Comparison of ENCODE assay signal across 9 cellular contexts in the genomic region with DNA sequence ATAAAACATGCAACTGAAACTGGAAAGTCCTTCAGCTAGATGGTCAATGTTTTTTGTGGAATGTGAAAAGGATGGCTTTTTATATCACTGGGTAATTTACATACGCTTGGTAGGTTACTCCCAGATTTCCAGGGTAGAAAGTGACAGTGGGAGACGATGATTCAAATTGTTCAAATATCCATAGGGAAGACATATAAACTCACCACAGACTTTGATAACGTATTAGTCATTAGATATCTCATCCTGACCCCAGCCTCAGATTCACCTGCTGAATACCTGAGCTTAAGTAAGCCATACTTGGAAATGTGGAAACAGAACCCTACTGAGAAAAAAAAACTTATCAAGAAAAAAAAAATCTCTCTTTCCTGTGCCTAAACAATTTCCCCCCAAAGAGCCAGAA.
"Had no signal": no experiment of that assay in that cellular context is flagged by ENCODE, and none has a peak within 500 bp of the region (broad histone marks: within the 10 kb centered on the region; RNA-seq: fewer than 3 reads in every experiment).

No MANE protein-coding gene starts in this region.

- DNase-seq: activated CD4-positive, CD25-positive, alpha-beta regulatory T cell; activated CD8-positive, alpha-beta memory T cell treated with anti-CD3 and anti-CD28 coated beads for 24 hours; aorta; right cardiac atrium; T-helper 17 cell had no signal

- H3K4me3 ChIP-seq: cardiac muscle cell, tibial nerve had no signal

- H3K27ac ChIP-seq: cardiac muscle cell, tibial nerve had no signal

- H3K36me3 ChIP-seq: cardiac muscle cell, tibial nerve had no signal

- H3K4me1 ChIP-seq: tibial nerve had no signal

- H3K4me3 Mint-ChIP-seq: activated CD4-positive, alpha-beta T cell treated with anti-CD3 and anti-CD28 coated beads, Interleukin-2, amount 10 ng/mL, durations not matched to agents 7 days and 5 days; stimulated activated effector memory CD8-positive, alpha-beta T cell treated with anti-CD3 and anti-CD28 coated beads, Interleukin-12 subunit alpha, Interleukin-12 subunit beta, amount 100 ng/mL, for 72 hours; T-helper 17 cell had no signal

- H3K9me3 Mint-ChIP-seq: activated CD4-positive, alpha-beta T cell treated with anti-CD3 and anti-CD28 coated beads, Interleukin-2, amount 10 ng/mL, durations not matched to agents 7 days and 5 days; stimulated activated effector memory CD8-positive, alpha-beta T cell treated with anti-CD3 and anti-CD28 coated beads, Interleukin-12 subunit alpha, Interleukin-12 subunit beta, amount 100 ng/mL, for 72 hours had no signal

- H3K27ac Mint-ChIP-seq: activated CD4-positive, alpha-beta T cell treated with anti-CD3 and anti-CD28 coated beads, Interleukin-2, amount 10 ng/mL, durations not matched to agents 7 days and 5 days; stimulated activated effector memory CD8-positive, alpha-beta T cell treated with anti-CD3 and anti-CD28 coated beads, Interleukin-12 subunit alpha, Interleukin-12 subunit beta, amount 100 ng/mL, for 72 hours; T-helper 17 cell had no signal

- H3K9me3 ChIP-seq: tibial nerve had no signal

- H3K27me3 ChIP-seq: cardiac muscle cell, tibial nerve had no signal

- H3K36me3 Mint-ChIP-seq: stimulated activated effector memory CD8-positive, alpha-beta T cell treated with anti-CD3 and anti-CD28 coated beads, Interleukin-12 subunit alpha, Interleukin-12 subunit beta, amount 100 ng/mL, for 72 hours had no signal

- H3K27me3 Mint-ChIP-seq: T-helper 17 cell had no signal

- H3K4me1 Mint-ChIP-seq: activated CD4-positive, alpha-beta T cell treated with anti-CD3 and anti-CD28 coated beads, Interleukin-2, amount 10 ng/mL, durations not matched to agents 7 days and 5 days; stimulated activated effector memory CD8-positive, alpha-beta T cell treated with anti-CD3 and anti-CD28 coated beads, Interleukin-12 subunit alpha, Interleukin-12 subunit beta, amount 100 ng/mL, for 72 hours; T-helper 17 cell had no signal
